9 cellular contexts compared by ENCODE assay signal in genomic region chr17:78484300-78485159, GRCh38.
DNase-seq lines count a peak whose midpoint lies in the region; ATAC-seq, FAIRE-seq and TF ChIP-seq lines count a peak whose summit lies in the region.
"Had no signal": no experiment of that assay in that cellular context is flagged by ENCODE, and none has a peak within 500 bp of the region (broad histone marks: within the 10 kb centered on the region; RNA-seq: fewer than 3 reads in every experiment).

No MANE protein-coding gene starts in this region.

- H3K36me3 Mint-ChIP-seq in stimulated activated naive CD8-positive, alpha-beta T cell treated with anti-CD3 and anti-CD28 coated beads, Interleukin-15, Interleukin-2, amounts not matched to agents 100 ng/mL and 50 ng/mL, for 24 hours (ENCODE audit: low read depth): no peaks in the 10 kb centered on the region

- intact Hi-C loops in mammary epithelial cell (cut with micrococcal nuclease) (no loop called here), mucosa of descending colon (cut with DNase I, micrococcal nuclease) (no loop called here)

- H3K4me2 ChIP-seq in mammary epithelial cell (ENCODE audit: insufficient read depth, low read depth, low read length): peak overlapping the region; percentile 64

- no peaks in the 10 kb centered on the region for H3K27me3 ChIP-seq in mammary epithelial cell (ENCODE audit: insufficient read depth, low read length)

- peaks cover 4% of the 10 kb centered on the region for H3K27me3 Mint-ChIP-seq in stimulated activated naive CD8-positive, alpha-beta T cell treated with anti-CD3 and anti-CD28 coated beads, Interleukin-15, Interleukin-2, amounts not matched to agents 100 ng/mL and 50 ng/mL, for 24 hours

- H3K4me1 ChIP-seq in mammary epithelial cell (ENCODE audit: insufficient read depth, low read length): peaks cover 4% of the 10 kb centered on the region
- peaks cover 10% of the 10 kb centered on the region for H3K4me1 ChIP-seq in mucosa of descending colon (ENCODE audit: low read depth)

- 19% methylated on average over 16 of the region's 39 CpGs for WGBS in mammary epithelial cell (ENCODE audit: low coverage, missing lambda C conversion rate)

- H3K36me3 ChIP-seq in mammary epithelial cell (ENCODE audit: insufficient read depth, low read length): no peaks in the 10 kb centered on the region
- H3K36me3 ChIP-seq in mucosa of descending colon (ENCODE audit: low read depth): no peaks in the 10 kb centered on the region

- in situ Hi-C loops in mammary epithelial cell (cut with MboI; ENCODE audit: low sequenced_read_pairs in 2 of 2): no loop called here

- peak; percentile 23; the same call in 1 of the 2 replicates for TF ChIP-seq POLR2A in H54 (IDR thresholded peaks at IDR 0.05; ENCODE audit: low read depth, low read length)

- H3K9me3 Mint-ChIP-seq in stimulated activated naive CD8-positive, alpha-beta T cell treated with anti-CD3 and anti-CD28 coated beads, Interleukin-15, Interleukin-2, amounts not matched to agents 100 ng/mL and 50 ng/mL, for 24 hours: no peaks in the 10 kb centered on the region

- H3K9me3 ChIP-seq in mammary epithelial cell (replicated peaks; ENCODE audit: insufficient read depth, low read length) (no peaks in the 10 kb centered on the region), mucosa of descending colon (no peaks in the 10 kb centered on the region)

- H3K9ac ChIP-seq in mammary epithelial cell (ENCODE audit: insufficient read depth, low read length): no peak overlapping the region

- H3K27ac ChIP-seq in mammary epithelial cell (ENCODE audit: insufficient read depth, low read depth, low read length): no peak overlapping the region

- ATAC-seq in mucosa of descending colon (peak; percentile 92), GM18870 (IDR thresholded peaks at IDR 0.05; ENCODE audit: unreplicated experiment) (no peak)

- H3K79me2 ChIP-seq in mammary epithelial cell (ENCODE audit: insufficient read depth, low read length): no peaks in the 10 kb centered on the region

- no peaks in the 10 kb centered on the region for H4K20me1 ChIP-seq in mammary epithelial cell (ENCODE audit: insufficient read depth, low read length)

- dilution Hi-C loops in mammary epithelial cell (cut with HindIII; ENCODE audit: low sequenced_read_pairs): loop anchor here (5.0 kb wide), 7 partner anchors 42 to 372 kb away; no protein-coding TSS in a partner anchor

- no peak for FAIRE-seq in H54 (lab: Jason Lieb, UNC)

- BruUV-seq in mammary epithelial cell (replicated peaks; lab: Mats Ljungman, UMichigan): no TSS peak

- H3K4me1 Mint-ChIP-seq in stimulated activated naive CD8-positive, alpha-beta T cell treated with anti-CD3 and anti-CD28 coated beads, Interleukin-15, Interleukin-2, amounts not matched to agents 100 ng/mL and 50 ng/mL, for 24 hours (ENCODE audit: low read depth): peaks cover 5% of the 10 kb centered on the region

- peak overlapping the region; percentile 80 for H3K4me3 Mint-ChIP-seq in stimulated activated naive CD8-positive, alpha-beta T cell treated with anti-CD3 and anti-CD28 coated beads, Interleukin-15, Interleukin-2, amounts not matched to agents 100 ng/mL and 50 ng/mL, for 24 hours

- no peak for TF ChIP-seq CTCF in mammary epithelial cell (conservative IDR thresholded peaks at IDR 0.05 in 1 of 2, IDR thresholded peaks at IDR 0.05 in 1 of 2; ENCODE audit: extremely low read depth in 1 of 2, insufficient read depth in 1 of 2, low read depth in 1 of 2, low read length in 2 of 2)
- TF ChIP-seq CTCF in mucosa of descending colon (IDR thresholded peaks at IDR 0.05): no peak

- H2AFZ ChIP-seq in mammary epithelial cell (ENCODE audit: low read depth, low read length): peak overlapping the region; percentile 71

- H3K4me3 ChIP-seq in mammary epithelial cell (replicated peaks in 1 of 3; ENCODE audit: insufficient read depth in 1 of 3, low read depth in 2 of 3, low read length in 3 of 3) (peak overlapping the region in 2 of 3 experiments; percentile 17 to 24), mucosa of descending colon (no peak overlapping the region)
- H3K4me3 ChIP-seq: lung had no signal

- CTCF ChIA-PET in mammary epithelial cell (lab: Charles Lee; ENCODE audit: low non-redundant PET): no interaction called here

- DNase-seq in AG08396 (ENCODE audit: low spot score) (peak; percentile 72), H54 (ENCODE audit: insufficient read length, low spot score) (peak; percentile 67), T-helper 22 cell (ENCODE audit: low read depth) (peak; percentile 28), mammary epithelial cell (no peak), mucosa of descending colon (peak; percentile 60 to 79 (median 72)), EL (no peak)

- H3K27ac Mint-ChIP-seq in stimulated activated naive CD8-positive, alpha-beta T cell treated with anti-CD3 and anti-CD28 coated beads, Interleukin-15, Interleukin-2, amounts not matched to agents 100 ng/mL and 50 ng/mL, for 24 hours: peak overlapping the region; percentile 81

Comparison
In these comparisons a context has a peak if more than half of its experiments do, and no peak if none do; other contexts are left out.
1. DNase-seq: peak in AG08396 (single experiment), H54 (single experiment), T-helper 22 cell (single experiment) and mucosa of descending colon (3 of 3); none in mammary epithelial cell (single experiment) and EL (single experiment).